In genomic region chr1:16899020-16899419, GRCh38 we compare ENCODE assay signal across 2 cellular contexts. TPM values are rescaled to one million over a fixed set of nuclear protein-coding genes. Genes with fewer than 3 reads are reported as not detected.
"Had no signal": no experiment of that assay in that cellular context is flagged by ENCODE, and none has a peak within 500 bp of the region (broad histone marks: within the 10 kb centered on the region; RNA-seq: fewer than 3 reads in every experiment).

No MANE protein-coding gene starts in this region.

RNA-seq across cellular contexts. Expression of gene RNU1-2, which starts 3.2 kb away (rescaled TPM):
- polyA plus RNA-seq: adipose tissue, cardiac muscle cell had no signal
